In the genomic region with DNA sequence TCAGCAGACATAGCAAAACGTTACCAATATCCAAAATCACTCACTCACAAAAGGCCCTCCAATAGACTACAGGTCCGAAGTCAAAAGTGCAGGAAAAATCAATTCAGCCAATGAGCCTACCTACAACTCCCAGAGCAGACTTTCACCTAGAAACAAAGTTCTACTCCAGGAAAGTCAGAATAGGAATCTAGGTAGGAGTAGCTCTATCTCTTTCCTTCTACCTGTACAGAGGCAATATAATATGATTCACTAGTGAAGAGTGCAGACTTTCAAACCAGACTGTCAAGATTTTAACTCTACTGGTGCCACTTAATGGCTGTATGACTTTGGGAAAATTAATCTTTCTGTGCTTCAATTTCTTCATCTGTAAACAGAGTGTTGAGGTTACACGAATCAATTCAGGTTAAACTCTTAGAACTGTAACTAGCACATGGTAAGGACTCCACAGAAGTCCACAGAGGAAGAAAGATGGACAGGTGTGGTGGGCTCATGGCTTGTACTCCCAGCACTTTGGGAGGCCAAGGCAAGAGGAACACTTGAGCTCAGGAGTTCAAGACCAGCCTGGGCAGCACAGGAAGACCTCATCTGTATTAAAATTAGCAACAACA, we compare ENCODE assay signal across 24 cellular contexts. TPM values are rescaled to one million over a fixed set of nuclear protein-coding genes. Genes with fewer than 3 reads are reported as not detected.
DNase-seq lines count a peak whose midpoint lies in the region; ATAC-seq, FAIRE-seq and TF ChIP-seq lines count a peak whose summit lies in the region.
"Had no signal": no experiment of that assay in that cellular context is flagged by ENCODE, and none has a peak within 500 bp of the region (broad histone marks: within the 10 kb centered on the region; RNA-seq: fewer than 3 reads in every experiment).

No MANE protein-coding gene starts in this region.

- H3K4me3 Mint-ChIP-seq in T-helper 17 cell (no peak overlapping the region), progenitor cell of endocrine pancreas (ENCODE audit: low read depth) (no peak overlapping the region)
- H3K4me3 Mint-ChIP-seq: CD8-positive, alpha-beta T cell; stimulated activated naive CD8-positive, alpha-beta T cell treated with anti-CD3 and anti-CD28 coated beads, Interleukin-15, amount 100 ng/mL, for 72 hours had no signal

- DNase-seq in HTR-8/SVneo (ENCODE audit: insufficient read length, low spot score) (no peak), T-helper 17 cell (no peak), left colon (no peak), progenitor cell of endocrine pancreas (ENCODE audit: low spot score, unreplicated experiment) (no peak), D341Med (ENCODE audit: low spot score) (no peak), mesenteric fat pad (ENCODE audit: low spot score) (no peak)
- DNase-seq: activated CD4-positive, alpha-beta T cell treated with anti-CD3 and anti-CD28 coated beads, Interleukin-2, amount 50 U/mL, for 4 hours; activated naive CD4-positive, alpha-beta T cell treated with Interleukin-2 at 50 U/mL for 16 hours; activated T-cell treated with anti-CD3 and anti-CD28 coated beads for 4 hours; AML-193; aorta; caudate nucleus; CD8-positive, alpha-beta T cell; dorsolateral prefrontal cortex; GF-D8; heart right ventricle; NCI-H1092 treated with DMSO at 0.1 percent for 48 hours; NCI-H510A; stimulated activated CD4-positive, alpha-beta T cell treated with anti-CD3 and anti-CD28 coated beads, Interleukin-2, amount 100 ng/mL, for 48 hours; stimulated activated naive CD8-positive, alpha-beta T cell treated with anti-CD3 and anti-CD28 coated beads, Interleukin-15, amount 100 ng/mL, for 72 hours; tibial artery had no signal

- intact Hi-C loops in left colon (cut with DNase I, micrococcal nuclease): no loop called here

- H3K36me3 Mint-ChIP-seq in T-helper 17 cell (ENCODE audit: low read depth) (no peaks in the 10 kb centered on the region), progenitor cell of endocrine pancreas (ENCODE audit: insufficient read depth) (peaks cover 2% of the 10 kb centered on the region)

- TF ChIP-seq CTCF in progenitor cell of endocrine pancreas (IDR thresholded peaks at IDR 0.05; ENCODE audit: unreplicated experiment): no peak

- ATAC-seq in T-helper 17 cell (no peak), left colon (peak; percentile 96), HG03097 (IDR thresholded peaks at IDR 0.05; ENCODE audit: low FRiP score, unreplicated experiment) (no peak), HG02642 (IDR thresholded peaks at IDR 0.05; ENCODE audit: poor library complexity, unreplicated experiment) (no peak)
- ATAC-seq: CD8-positive, alpha-beta T cell; heart right ventricle; stimulated activated naive CD8-positive, alpha-beta T cell treated with anti-CD3 and anti-CD28 coated beads, Interleukin-15, amount 100 ng/mL, for 72 hours had no signal

- H3K9me3 ChIP-seq in T-helper 17 cell (ENCODE audit: control insufficient read depth, low read length, poor library complexity, severe bottlenecking): no peaks in the 10 kb centered on the region
- H3K9me3 ChIP-seq: heart right ventricle, neutrophil, tibial artery had no signal

- H3K27me3 Mint-ChIP-seq in T-helper 17 cell (no peaks in the 10 kb centered on the region), progenitor cell of endocrine pancreas (no peaks in the 10 kb centered on the region)
- H3K27me3 Mint-ChIP-seq: stimulated activated naive CD8-positive, alpha-beta T cell treated with anti-CD3 and anti-CD28 coated beads, Interleukin-15, amount 100 ng/mL, for 72 hours had no signal

- peak; percentile 48 for FAIRE-seq in HTR-8/SVneo (lab: Jason Lieb, UNC)

- H3K4me1 Mint-ChIP-seq in T-helper 17 cell (peaks cover 39% of the 10 kb centered on the region), progenitor cell of endocrine pancreas (ENCODE audit: low read depth) (peaks cover 28% of the 10 kb centered on the region)

- H3K27ac Mint-ChIP-seq in T-helper 17 cell (peak overlapping the region; percentile 45), progenitor cell of endocrine pancreas (peak overlapping the region; percentile 66)
- H3K27ac Mint-ChIP-seq: CD8-positive, alpha-beta T cell; stimulated activated naive CD8-positive, alpha-beta T cell treated with anti-CD3 and anti-CD28 coated beads, Interleukin-15, amount 100 ng/mL, for 72 hours had no signal

- no peaks in the 10 kb centered on the region for H3K9me3 Mint-ChIP-seq in progenitor cell of endocrine pancreas (ENCODE audit: low read depth)
- H3K9me3 Mint-ChIP-seq: CD8-positive, alpha-beta T cell; stimulated activated naive CD8-positive, alpha-beta T cell treated with anti-CD3 and anti-CD28 coated beads, Interleukin-15, amount 100 ng/mL, for 72 hours had no signal

RNA-seq across cellular contexts. Expression of a gene that starts 9.4 kb away (rescaled TPM):
- total RNA-seq in T-helper 17 cell (10 to 100 TPM; 32.7 to 51.5 TPM), left colon (10 to 100 TPM; 44.0 to 52.6 TPM), progenitor cell of endocrine pancreas (64.6 and 66.1 TPM in 2 replicates), mesenteric fat pad (49.0 TPM)
